Comparison of ENCODE assay signal across 21 cellular contexts in the genomic region with DNA sequence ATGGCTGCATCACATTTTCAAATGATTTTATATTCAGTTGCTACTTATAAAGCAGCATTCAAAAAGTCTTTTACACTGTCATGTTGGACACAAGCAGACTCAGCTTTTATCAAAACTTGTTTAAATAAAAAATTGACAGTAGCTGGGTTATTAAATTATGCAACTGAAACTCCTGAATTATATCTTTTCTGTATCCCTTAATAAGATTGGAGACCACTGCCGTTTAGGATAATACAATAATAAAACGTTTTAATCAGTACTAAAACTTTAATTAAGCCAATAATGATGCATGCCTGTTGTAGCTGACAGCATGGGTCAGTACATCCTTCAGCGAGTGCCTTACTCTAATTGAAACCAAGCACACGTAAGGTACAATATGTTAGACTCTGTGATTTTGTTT.
"Had no signal": no experiment of that assay in that cellular context is flagged by ENCODE, and none has a peak within 500 bp of the region (broad histone marks: within the 10 kb centered on the region; RNA-seq: fewer than 3 reads in every experiment).

No MANE protein-coding gene starts in this region.

- DNase-seq: dermis blood vessel endothelial cell; dorsolateral prefrontal cortex; effector CD4-positive, alpha-beta T cell; effector memory CD4-positive, alpha-beta T cell; foreskin keratinocyte; heart left ventricle; hypothalamus; immature natural killer cell; islet precursor cell; kidney; kidney glomerular epithelial cell; left colon; left ventricle myocardium inferior; mammary epithelial cell; mesendoderm; midbrain; naive thymus-derived CD4-positive, alpha-beta T cell had no signal

- FAIRE-seq: endothelial cell of umbilical vein, frontal cortex, kidney had no signal

- ATAC-seq: foreskin keratinocyte; gastroesophageal sphincter; heart left ventricle; left colon; left lobe of liver; naive thymus-derived CD4-positive, alpha-beta T cell had no signal
